ENCODE assay signal across 1 cellular context in the genomic region with DNA sequence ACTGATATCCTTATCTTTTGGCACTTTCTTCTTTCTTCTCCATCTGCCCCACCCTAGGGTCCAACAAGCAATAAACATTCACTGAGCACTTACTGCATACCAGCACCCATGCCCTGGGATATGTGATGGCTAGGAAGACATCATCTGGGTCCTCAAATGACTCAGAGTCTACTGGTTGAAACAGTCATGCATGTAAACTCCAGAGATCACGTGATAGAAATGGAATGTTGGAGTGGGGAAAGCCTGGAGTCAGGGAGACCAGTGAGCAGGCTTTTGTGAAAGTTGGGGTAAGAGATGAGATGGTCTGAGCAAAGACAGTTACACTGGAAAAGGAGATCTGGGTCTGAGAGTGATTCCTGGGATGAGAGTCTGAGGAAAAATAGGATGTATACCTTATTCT.
A peak's percentile ranks its signal among the peaks of the same experiment; 100 is the strongest.
TF ChIP-seq lines count a peak whose summit lies in the region.

No MANE protein-coding gene starts in this region.

TF ChIP-seq in HepG2, 621 proteins besides CTCF, POLR2A, EP300 and RAD21:
- TF ChIP-seq, protein P1, sequence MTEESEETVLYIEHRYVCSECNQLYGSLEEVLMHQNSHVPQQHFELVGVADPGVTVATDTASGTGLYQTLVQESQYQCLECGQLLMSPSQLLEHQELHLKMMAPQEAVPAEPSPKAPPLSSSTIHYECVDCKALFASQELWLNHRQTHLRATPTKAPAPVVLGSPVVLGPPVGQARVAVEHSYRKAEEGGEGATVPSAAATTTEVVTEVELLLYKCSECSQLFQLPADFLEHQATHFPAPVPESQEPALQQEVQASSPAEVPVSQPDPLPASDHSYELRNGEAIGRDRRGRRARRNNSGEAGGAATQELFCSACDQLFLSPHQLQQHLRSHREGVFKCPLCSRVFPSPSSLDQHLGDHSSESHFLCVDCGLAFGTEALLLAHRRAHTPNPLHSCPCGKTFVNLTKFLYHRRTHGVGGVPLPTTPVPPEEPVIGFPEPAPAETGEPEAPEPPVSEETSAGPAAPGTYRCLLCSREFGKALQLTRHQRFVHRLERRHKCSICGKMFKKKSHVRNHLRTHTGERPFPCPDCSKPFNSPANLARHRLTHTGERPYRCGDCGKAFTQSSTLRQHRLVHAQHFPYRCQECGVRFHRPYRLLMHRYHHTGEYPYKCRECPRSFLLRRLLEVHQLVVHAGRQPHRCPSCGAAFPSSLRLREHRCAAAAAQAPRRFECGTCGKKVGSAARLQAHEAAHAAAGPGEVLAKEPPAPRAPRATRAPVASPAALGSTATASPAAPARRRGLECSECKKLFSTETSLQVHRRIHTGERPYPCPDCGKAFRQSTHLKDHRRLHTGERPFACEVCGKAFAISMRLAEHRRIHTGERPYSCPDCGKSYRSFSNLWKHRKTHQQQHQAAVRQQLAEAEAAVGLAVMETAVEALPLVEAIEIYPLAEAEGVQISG (CRISPR knock-in tag; IDR thresholded peaks at IDR 0.05) = no peak
- TF ChIP-seq, protein P2, sequence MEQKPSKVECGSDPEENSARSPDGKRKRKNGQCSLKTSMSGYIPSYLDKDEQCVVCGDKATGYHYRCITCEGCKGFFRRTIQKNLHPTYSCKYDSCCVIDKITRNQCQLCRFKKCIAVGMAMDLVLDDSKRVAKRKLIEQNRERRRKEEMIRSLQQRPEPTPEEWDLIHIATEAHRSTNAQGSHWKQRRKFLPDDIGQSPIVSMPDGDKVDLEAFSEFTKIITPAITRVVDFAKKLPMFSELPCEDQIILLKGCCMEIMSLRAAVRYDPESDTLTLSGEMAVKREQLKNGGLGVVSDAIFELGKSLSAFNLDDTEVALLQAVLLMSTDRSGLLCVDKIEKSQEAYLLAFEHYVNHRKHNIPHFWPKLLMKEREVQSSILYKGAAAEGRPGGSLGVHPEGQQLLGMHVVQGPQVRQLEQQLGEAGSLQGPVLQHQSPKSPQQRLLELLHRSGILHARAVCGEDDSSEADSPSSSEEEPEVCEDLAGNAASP (CRISPR knock-in tag; IDR thresholded peaks at IDR 0.05; ENCODE audit: borderline replicate concordance) = no peak
- TF ChIP-seq ONECUT2 (CRISPR knock-in tag; IDR thresholded peaks at IDR 0.05) (no peak), RAD51 (IDR thresholded peaks at IDR 0.05; ENCODE audit: borderline replicate concordance) (peak; percentile 80; the same call in 1 of the 2 replicates), ZBTB21 (CRISPR knock-in tag; IDR thresholded peaks at IDR 0.05) (no peak), ZNF260 (CRISPR knock-in tag; IDR thresholded peaks at IDR 0.05; ENCODE audit: borderline replicate concordance, low read depth) (no peak)
- TF ChIP-seq, protein P3, sequence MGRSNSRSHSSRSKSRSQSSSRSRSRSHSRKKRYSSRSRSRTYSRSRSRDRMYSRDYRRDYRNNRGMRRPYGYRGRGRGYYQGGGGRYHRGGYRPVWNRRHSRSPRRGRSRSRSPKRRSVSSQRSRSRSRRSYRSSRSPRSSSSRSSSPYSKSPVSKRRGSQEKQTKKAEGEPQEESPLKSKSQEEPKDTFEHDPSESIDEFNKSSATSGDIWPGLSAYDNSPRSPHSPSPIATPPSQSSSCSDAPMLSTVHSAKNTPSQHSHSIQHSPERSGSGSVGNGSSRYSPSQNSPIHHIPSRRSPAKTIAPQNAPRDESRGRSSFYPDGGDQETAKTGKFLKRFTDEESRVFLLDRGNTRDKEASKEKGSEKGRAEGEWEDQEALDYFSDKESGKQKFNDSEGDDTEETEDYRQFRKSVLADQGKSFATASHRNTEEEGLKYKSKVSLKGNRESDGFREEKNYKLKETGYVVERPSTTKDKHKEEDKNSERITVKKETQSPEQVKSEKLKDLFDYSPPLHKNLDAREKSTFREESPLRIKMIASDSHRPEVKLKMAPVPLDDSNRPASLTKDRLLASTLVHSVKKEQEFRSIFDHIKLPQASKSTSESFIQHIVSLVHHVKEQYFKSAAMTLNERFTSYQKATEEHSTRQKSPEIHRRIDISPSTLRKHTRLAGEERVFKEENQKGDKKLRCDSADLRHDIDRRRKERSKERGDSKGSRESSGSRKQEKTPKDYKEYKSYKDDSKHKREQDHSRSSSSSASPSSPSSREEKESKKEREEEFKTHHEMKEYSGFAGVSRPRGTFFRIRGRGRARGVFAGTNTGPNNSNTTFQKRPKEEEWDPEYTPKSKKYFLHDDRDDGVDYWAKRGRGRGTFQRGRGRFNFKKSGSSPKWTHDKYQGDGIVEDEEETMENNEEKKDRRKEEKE (IDR thresholded peaks at IDR 0.05) = no peak
- TF ChIP-seq, protein P4, sequence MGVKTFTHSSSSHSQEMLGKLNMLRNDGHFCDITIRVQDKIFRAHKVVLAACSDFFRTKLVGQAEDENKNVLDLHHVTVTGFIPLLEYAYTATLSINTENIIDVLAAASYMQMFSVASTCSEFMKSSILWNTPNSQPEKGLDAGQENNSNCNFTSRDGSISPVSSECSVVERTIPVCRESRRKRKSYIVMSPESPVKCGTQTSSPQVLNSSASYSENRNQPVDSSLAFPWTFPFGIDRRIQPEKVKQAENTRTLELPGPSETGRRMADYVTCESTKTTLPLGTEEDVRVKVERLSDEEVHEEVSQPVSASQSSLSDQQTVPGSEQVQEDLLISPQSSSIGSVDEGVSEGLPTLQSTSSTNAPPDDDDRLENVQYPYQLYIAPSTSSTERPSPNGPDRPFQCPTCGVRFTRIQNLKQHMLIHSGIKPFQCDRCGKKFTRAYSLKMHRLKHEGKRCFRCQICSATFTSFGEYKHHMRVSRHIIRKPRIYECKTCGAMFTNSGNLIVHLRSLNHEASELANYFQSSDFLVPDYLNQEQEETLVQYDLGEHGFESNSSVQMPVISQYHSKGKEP (CRISPR knock-in tag; IDR thresholded peaks at IDR 0.05) = no peak
